In the genomic region with DNA sequence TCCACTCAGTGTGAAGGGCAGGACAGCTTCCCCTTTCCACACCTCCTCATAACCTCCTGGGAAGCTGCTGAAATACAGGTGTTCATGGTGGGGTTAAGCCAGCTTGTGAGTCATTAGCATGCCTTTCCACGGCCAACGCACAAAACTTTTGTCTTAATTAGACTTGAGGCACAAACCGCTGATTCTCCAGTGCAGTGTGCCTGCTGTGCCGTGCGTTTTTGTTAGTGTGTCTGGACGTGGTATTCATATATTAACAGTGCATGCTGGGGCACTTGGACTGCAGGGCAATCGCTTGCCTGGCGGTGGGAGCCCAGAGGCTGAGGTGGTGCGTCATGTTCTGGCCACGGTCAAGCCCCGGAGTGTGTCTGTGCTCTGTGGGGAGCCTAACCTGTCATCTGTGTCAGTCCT, we compare ENCODE assay signal across 12 cellular contexts.
DNase-seq lines count a peak whose midpoint lies in the region; ATAC-seq and TF ChIP-seq lines count a peak whose summit lies in the region.
"Had no signal": no experiment of that assay in that cellular context is flagged by ENCODE, and none has a peak within 500 bp of the region (broad histone marks: within the 10 kb centered on the region; RNA-seq: fewer than 3 reads in every experiment).

No MANE protein-coding gene starts in this region.

- H3K9me3 Mint-ChIP-seq in brain: no peaks in the 10 kb centered on the region
- H3K9me3 Mint-ChIP-seq: immature natural killer cell had no signal

- H3K4me3 ChIP-seq in left ventricle myocardium inferior: no peak overlapping the region
- no peak overlapping the region for H3K4me3 ChIP-seq in dorsolateral prefrontal cortex
- H3K4me3 ChIP-seq: esophagus muscularis mucosa, HAP-1 had no signal

- H3K4me3 Mint-ChIP-seq in brain (peak overlapping the region in 2 of 5 experiments; percentile 40 to 45), T-helper 17 cell (no peak overlapping the region)
- H3K4me3 Mint-ChIP-seq: immature natural killer cell had no signal

- TF ChIP-seq CTCF in brain (conservative IDR thresholded peaks at IDR 0.05) (no peak), left ventricle myocardium inferior (IDR thresholded peaks at IDR 0.05; ENCODE audit: borderline replicate concordance) (no peak), dorsolateral prefrontal cortex (IDR thresholded peaks at IDR 0.05 in 54 of 56, conservative IDR thresholded peaks at IDR 0.05 in 2 of 56; ENCODE audit: low read depth in 1 of 56, partially characterized antibody in 56 of 56) (no peak)

- no peaks in the 10 kb centered on the region for H3K27me3 Mint-ChIP-seq in brain
- peaks cover 26% of the 10 kb centered on the region for H3K27me3 Mint-ChIP-seq in T-helper 17 cell

- ATAC-seq in HG03039 (IDR thresholded peaks at IDR 0.05; ENCODE audit: unreplicated experiment) (no peak), T-helper 17 cell (no peak)

- DNase-seq in LHCN-M2 (ENCODE audit: low read depth) (peak; percentile 59), left ventricle myocardium inferior (no peak), smooth muscle cell of the brain vasculature (ENCODE audit: low read depth, low spot score) (peak; percentile 51), dorsolateral prefrontal cortex (no peak), T-helper 17 cell (no peak)
- DNase-seq: activated gamma-delta T cell, cerebellar nuclear complex, immature natural killer cell had no signal

- intact Hi-C loops in left ventricle myocardium inferior (cut with micrococcal nuclease): no loop called here
- intact Hi-C loops in dorsolateral prefrontal cortex (cut with DNase I): loop anchor here in 1 of 2 donors (10.0 kb wide), 1 partner anchor 230 kb away; no protein-coding TSS in a partner anchor

- H3K9me3 ChIP-seq in left ventricle myocardium inferior (replicated peaks) (no peaks in the 10 kb centered on the region), T-helper 17 cell (ENCODE audit: control insufficient read depth, low read length, poor library complexity, severe bottlenecking) (no peaks in the 10 kb centered on the region)
- H3K9me3 ChIP-seq: esophagus muscularis mucosa, HAP-1 had no signal

- H3K27me3 ChIP-seq in left ventricle myocardium inferior (ENCODE audit: low read depth) (no peaks in the 10 kb centered on the region), dorsolateral prefrontal cortex (no peaks in the 10 kb centered on the region)
- H3K27me3 ChIP-seq: esophagus muscularis mucosa had no signal

- H3K27ac ChIP-seq in left ventricle myocardium inferior (replicated peaks) (peak overlapping the region; percentile 41), dorsolateral prefrontal cortex (peak overlapping the region in 13 of 59 donors; percentile 9 to 46 (median 29))
- H3K27ac ChIP-seq: esophagus muscularis mucosa had no signal

- no peaks in the 10 kb centered on the region for H3K36me3 ChIP-seq in left ventricle myocardium inferior
- H3K36me3 ChIP-seq: esophagus muscularis mucosa, HAP-1 had no signal

- peaks cover 67% of the 10 kb centered on the region for H3K4me1 ChIP-seq in left ventricle myocardium inferior
- H3K4me1 ChIP-seq: HAP-1 had no signal

- H3K27ac Mint-ChIP-seq in brain (peak overlapping the region in 4 of 5 experiments; percentile 43 to 95 (median 88)), T-helper 17 cell (no peak overlapping the region)
- H3K27ac Mint-ChIP-seq: immature natural killer cell had no signal

- no peaks in the 10 kb centered on the region for H3K36me3 Mint-ChIP-seq in brain
- H3K36me3 Mint-ChIP-seq in T-helper 17 cell (ENCODE audit: low read depth): no peaks in the 10 kb centered on the region
- H3K36me3 Mint-ChIP-seq: immature natural killer cell had no signal

- H3K4me1 Mint-ChIP-seq in brain (peaks cover 100% of the 10 kb centered on the region), T-helper 17 cell (peaks cover 5% of the 10 kb centered on the region)
- H3K4me1 Mint-ChIP-seq: immature natural killer cell had no signal

Comparison
In these comparisons a context has a peak if more than half of its experiments do, and no peak if none do; other contexts are left out.
1. DNase-seq: peak in LHCN-M2 (single experiment) and smooth muscle cell of the brain vasculature (single experiment); none in left ventricle myocardium inferior (single experiment), dorsolateral prefrontal cortex (0 of 10) and T-helper 17 cell (0 of 3).